1 cellular context compared by ENCODE assay signal in genomic region chrX:55142206-55142918, GRCh38.
A peak's percentile ranks its signal among the peaks of the same experiment; 100 is the strongest.
TF ChIP-seq lines count a peak whose summit lies in the region.

No MANE protein-coding gene starts in this region.

TF ChIP-seq in HepG2, 621 proteins besides CTCF, POLR2A, EP300 and RAD21:
- 0 out of 2 replicates have a peak, but pooled peaks have one; percentile 28 for TF ChIP-seq FOXA3 (CRISPR knock-in tag; IDR thresholded peaks at IDR 0.05)
- TF ChIP-seq TBX2 (CRISPR knock-in tag; IDR thresholded peaks at IDR 0.05; ENCODE audit: borderline replicate concordance), result 0 out of 2 replicates have a peak, but pooled peaks have one; percentile 22
- peak; percentile 34; the same call in 1 of the 2 replicates for TF ChIP-seq POLR2AphosphoS5 (IDR thresholded peaks at IDR 0.05; ENCODE audit: low read depth, low read length)
- TF ChIP-seq, protein P1, sequence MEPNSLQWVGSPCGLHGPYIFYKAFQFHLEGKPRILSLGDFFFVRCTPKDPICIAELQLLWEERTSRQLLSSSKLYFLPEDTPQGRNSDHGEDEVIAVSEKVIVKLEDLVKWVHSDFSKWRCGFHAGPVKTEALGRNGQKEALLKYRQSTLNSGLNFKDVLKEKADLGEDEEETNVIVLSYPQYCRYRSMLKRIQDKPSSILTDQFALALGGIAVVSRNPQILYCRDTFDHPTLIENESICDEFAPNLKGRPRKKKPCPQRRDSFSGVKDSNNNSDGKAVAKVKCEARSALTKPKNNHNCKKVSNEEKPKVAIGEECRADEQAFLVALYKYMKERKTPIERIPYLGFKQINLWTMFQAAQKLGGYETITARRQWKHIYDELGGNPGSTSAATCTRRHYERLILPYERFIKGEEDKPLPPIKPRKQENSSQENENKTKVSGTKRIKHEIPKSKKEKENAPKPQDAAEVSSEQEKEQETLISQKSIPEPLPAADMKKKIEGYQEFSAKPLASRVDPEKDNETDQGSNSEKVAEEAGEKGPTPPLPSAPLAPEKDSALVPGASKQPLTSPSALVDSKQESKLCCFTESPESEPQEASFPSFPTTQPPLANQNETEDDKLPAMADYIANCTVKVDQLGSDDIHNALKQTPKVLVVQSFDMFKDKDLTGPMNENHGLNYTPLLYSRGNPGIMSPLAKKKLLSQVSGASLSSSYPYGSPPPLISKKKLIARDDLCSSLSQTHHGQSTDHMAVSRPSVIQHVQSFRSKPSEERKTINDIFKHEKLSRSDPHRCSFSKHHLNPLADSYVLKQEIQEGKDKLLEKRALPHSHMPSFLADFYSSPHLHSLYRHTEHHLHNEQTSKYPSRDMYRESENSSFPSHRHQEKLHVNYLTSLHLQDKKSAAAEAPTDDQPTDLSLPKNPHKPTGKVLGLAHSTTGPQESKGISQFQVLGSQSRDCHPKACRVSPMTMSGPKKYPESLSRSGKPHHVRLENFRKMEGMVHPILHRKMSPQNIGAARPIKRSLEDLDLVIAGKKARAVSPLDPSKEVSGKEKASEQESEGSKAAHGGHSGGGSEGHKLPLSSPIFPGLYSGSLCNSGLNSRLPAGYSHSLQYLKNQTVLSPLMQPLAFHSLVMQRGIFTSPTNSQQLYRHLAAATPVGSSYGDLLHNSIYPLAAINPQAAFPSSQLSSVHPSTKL (CRISPR knock-in tag; IDR thresholded peaks at IDR 0.05), result 0 out of 2 replicates have a peak, but pooled peaks have one; percentile 21
- TF ChIP-seq HNRNPUL1 (IDR thresholded peaks at IDR 0.05; ENCODE audit: low read depth, low read length), result peak; percentile 81
- TF ChIP-seq ZMYM4 (CRISPR knock-in tag; IDR thresholded peaks at IDR 0.05), result peak; percentile 59
- TF ChIP-seq TGIF2 (CRISPR knock-in tag; IDR thresholded peaks at IDR 0.05), result no peak
- TF ChIP-seq, protein P2, sequence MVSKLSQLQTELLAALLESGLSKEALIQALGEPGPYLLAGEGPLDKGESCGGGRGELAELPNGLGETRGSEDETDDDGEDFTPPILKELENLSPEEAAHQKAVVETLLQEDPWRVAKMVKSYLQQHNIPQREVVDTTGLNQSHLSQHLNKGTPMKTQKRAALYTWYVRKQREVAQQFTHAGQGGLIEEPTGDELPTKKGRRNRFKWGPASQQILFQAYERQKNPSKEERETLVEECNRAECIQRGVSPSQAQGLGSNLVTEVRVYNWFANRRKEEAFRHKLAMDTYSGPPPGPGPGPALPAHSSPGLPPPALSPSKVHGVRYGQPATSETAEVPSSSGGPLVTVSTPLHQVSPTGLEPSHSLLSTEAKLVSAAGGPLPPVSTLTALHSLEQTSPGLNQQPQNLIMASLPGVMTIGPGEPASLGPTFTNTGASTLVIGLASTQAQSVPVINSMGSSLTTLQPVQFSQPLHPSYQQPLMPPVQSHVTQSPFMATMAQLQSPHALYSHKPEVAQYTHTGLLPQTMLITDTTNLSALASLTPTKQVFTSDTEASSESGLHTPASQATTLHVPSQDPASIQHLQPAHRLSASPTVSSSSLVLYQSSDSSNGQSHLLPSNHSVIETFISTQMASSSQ (IDR thresholded peaks at IDR 0.05; ENCODE audit: low read depth), result peak; percentile 93
- TF ChIP-seq, protein P2 (CRISPR knock-in tag; IDR thresholded peaks at IDR 0.05; ENCODE audit: borderline replicate concordance), result peak; percentile 87
- TF ChIP-seq SRSF9 (IDR thresholded peaks at IDR 0.05; ENCODE audit: borderline replicate concordance, insufficient read depth, low read depth, low read length, poor library complexity, severe bottlenecking), result no peak
- peak; percentile 62; the same call in 1 of the 2 replicates for TF ChIP-seq DRAP1 (CRISPR knock-in tag; IDR thresholded peaks at IDR 0.05)
- peak; percentile 86; the same call in 1 of the 2 replicates for TF ChIP-seq HMG20B (CRISPR knock-in tag; conservative IDR thresholded peaks at IDR 0.05)
- no peak for TF ChIP-seq NAIF1 (CRISPR knock-in tag; IDR thresholded peaks at IDR 0.05; ENCODE audit: borderline replicate concordance)
- TF ChIP-seq RFX1 (IDR thresholded peaks at IDR 0.05), result peak; percentile 12; the same call in 1 of the 2 replicates
- TF ChIP-seq, protein P3, sequence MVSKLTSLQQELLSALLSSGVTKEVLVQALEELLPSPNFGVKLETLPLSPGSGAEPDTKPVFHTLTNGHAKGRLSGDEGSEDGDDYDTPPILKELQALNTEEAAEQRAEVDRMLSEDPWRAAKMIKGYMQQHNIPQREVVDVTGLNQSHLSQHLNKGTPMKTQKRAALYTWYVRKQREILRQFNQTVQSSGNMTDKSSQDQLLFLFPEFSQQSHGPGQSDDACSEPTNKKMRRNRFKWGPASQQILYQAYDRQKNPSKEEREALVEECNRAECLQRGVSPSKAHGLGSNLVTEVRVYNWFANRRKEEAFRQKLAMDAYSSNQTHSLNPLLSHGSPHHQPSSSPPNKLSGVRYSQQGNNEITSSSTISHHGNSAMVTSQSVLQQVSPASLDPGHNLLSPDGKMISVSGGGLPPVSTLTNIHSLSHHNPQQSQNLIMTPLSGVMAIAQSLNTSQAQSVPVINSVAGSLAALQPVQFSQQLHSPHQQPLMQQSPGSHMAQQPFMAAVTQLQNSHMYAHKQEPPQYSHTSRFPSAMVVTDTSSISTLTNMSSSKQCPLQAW (CRISPR knock-in tag; IDR thresholded peaks at IDR 0.05), result peak; percentile 75
TF ChIP-seq in HepG2: peak in this region for 11.
